ENCODE assay signal across 25 cellular contexts in the genomic region with DNA sequence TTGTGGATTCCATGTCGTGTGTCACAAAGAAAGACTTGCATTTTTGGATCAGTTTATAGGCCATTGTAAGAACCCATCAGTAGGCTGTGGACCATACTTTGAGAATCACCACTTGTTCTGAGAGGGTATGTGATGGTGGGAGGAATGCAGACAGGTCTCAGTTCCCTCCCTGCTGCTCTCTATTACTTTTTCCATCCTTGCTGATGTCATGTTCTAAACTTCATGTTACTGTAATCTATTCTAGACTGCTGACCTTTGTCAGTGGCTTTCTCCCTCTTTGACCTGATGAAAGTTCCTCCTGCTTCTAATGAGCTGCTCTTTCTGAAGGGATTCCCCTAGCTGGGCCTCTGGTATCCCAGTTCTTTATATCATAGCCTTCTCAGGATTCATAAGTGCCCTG.
"Had no signal": no experiment of that assay in that cellular context is flagged by ENCODE, and none has a peak within 500 bp of the region (broad histone marks: within the 10 kb centered on the region; RNA-seq: fewer than 3 reads in every experiment).

No MANE protein-coding gene starts in this region.

- H3K4me2 ChIP-seq: SK-N-SH had no signal

- H3K4me3 ChIP-seq: ascending aorta, body of pancreas, Peyer's patch, SJCRH30 had no signal

- H3K36me3 ChIP-seq: ascending aorta, Peyer's patch had no signal

- H3K9me3 ChIP-seq: ascending aorta, body of pancreas, Peyer's patch, SJCRH30, SK-N-SH had no signal

- FAIRE-seq: bronchial epithelial cell had no signal

- H3K27me3 ChIP-seq: ascending aorta, body of pancreas, Peyer's patch, SJCRH30 had no signal

- ATAC-seq: activated CD4-positive, CD25-positive, alpha-beta regulatory T cell treated with anti-CD3 and anti-CD28 coated beads, Interleukin-2, amount 50 U/mL, for 24 hours; activated CD8-positive, alpha-beta memory T cell treated with anti-CD3 and anti-CD28 coated beads, Interleukin-2, amount 10 ng/mL, durations not matched to agents 7 days and 5 days; body of pancreas had no signal

- H3K4me3 Mint-ChIP-seq: activated CD8-positive, alpha-beta memory T cell treated with anti-CD3 and anti-CD28 coated beads, Interleukin-2, amount 10 ng/mL, durations not matched to agents 7 days and 5 days; activated T-cell treated with anti-CD3 and anti-CD28 coated beads, Interleukin-2, amount 50 U/mL, for 24 hours; activated T-helper 1 cell treated with anti-CD3 and anti-CD28 coated beads, Interleukin-12 subunit alpha, Interleukin-12 subunit beta, Interleukin-2, Interleukin-4 antibody, amounts not matched to agents 30 ng/mL and 10 ng/mL and 1 ng/mL, durations not matched to agents 14 hours and 24 hours and 36 hours had no signal

- H3K27me3 Mint-ChIP-seq: activated CD8-positive, alpha-beta memory T cell treated with anti-CD3 and anti-CD28 coated beads, Interleukin-2, amount 10 ng/mL, durations not matched to agents 7 days and 5 days; activated T-cell treated with anti-CD3 and anti-CD28 coated beads, Interleukin-2, amount 50 U/mL, for 24 hours had no signal

- H3K4me1 Mint-ChIP-seq: activated CD8-positive, alpha-beta memory T cell treated with anti-CD3 and anti-CD28 coated beads, Interleukin-2, amount 10 ng/mL, durations not matched to agents 7 days and 5 days had no signal

- H3K4me1 ChIP-seq: ascending aorta, Peyer's patch, SJCRH30 had no signal

- DNase-seq: activated CD4-positive, alpha-beta T cell treated with anti-CD3 and anti-CD28 coated beads for 4 hours; activated CD4-positive, alpha-beta T cell treated with anti-CD3 and anti-CD28 coated beads, Interleukin-2, amount 50 U/mL, for 48 hours; activated CD8-positive, alpha-beta memory T cell treated with anti-CD3 and anti-CD28 coated beads, Interleukin-2, amount 10 ng/mL, durations not matched to agents 7 days and 5 days; activated effector memory CD4-positive, alpha-beta T cell treated with Interleukin-2 at 50 U/mL for 16 hours; activated naive CD4-positive, alpha-beta T cell; activated T-cell treated with anti-CD3 and anti-CD28 coated beads, Interleukin-2, amount 50 U/mL, for 24 hours; amniotic stem cell; body of pancreas; central memory CD4-positive, alpha-beta T cell; NCI-H1048; NCI-H146; NCI-H187 treated with DMSO at 0.1 percent for 48 hours; NCI-H2081 treated with DMSO at 0.1 percent for 48 hours; NCI-H446; NCI-H524; Peyer's patch; Right ventricle myocardium superior; SJCRH30; SK-N-SH; SW 1271 had no signal

- H3K27ac Mint-ChIP-seq: activated CD8-positive, alpha-beta memory T cell treated with anti-CD3 and anti-CD28 coated beads, Interleukin-2, amount 10 ng/mL, durations not matched to agents 7 days and 5 days; activated T-cell treated with anti-CD3 and anti-CD28 coated beads, Interleukin-2, amount 50 U/mL, for 24 hours; activated T-helper 1 cell treated with anti-CD3 and anti-CD28 coated beads, Interleukin-12 subunit alpha, Interleukin-12 subunit beta, Interleukin-2, Interleukin-4 antibody, amounts not matched to agents 30 ng/mL and 10 ng/mL and 1 ng/mL, durations not matched to agents 14 hours and 24 hours and 36 hours had no signal

- H3K9me3 Mint-ChIP-seq: activated T-cell treated with anti-CD3 and anti-CD28 coated beads, Interleukin-2, amount 50 U/mL, for 24 hours; activated T-helper 1 cell treated with anti-CD3 and anti-CD28 coated beads, Interleukin-12 subunit alpha, Interleukin-12 subunit beta, Interleukin-2, Interleukin-4 antibody, amounts not matched to agents 30 ng/mL and 10 ng/mL and 1 ng/mL, durations not matched to agents 14 hours and 24 hours and 36 hours had no signal

- H3K9ac ChIP-seq: SK-N-SH had no signal

- H3K27ac ChIP-seq: ascending aorta, body of pancreas, Peyer's patch, RWPE1, SJCRH30 had no signal
